8 cellular contexts compared by ENCODE assay signal in genomic region chr10:44963772-44964633, GRCh38. TPM values are rescaled to one million over a fixed set of nuclear protein-coding genes. Genes with fewer than 3 reads are reported as not detected.
DNase-seq lines count a peak whose midpoint lies in the region; ATAC-seq, FAIRE-seq and TF ChIP-seq lines count a peak whose summit lies in the region.

No MANE protein-coding gene starts in this region.

- peak; percentile 76 for FAIRE-seq in GM12891 (lab: Jason Lieb, UNC)

- TF ChIP-seq POLR2A in GM12891 (IDR thresholded peaks at IDR 0.05; ENCODE audit: low read depth, low read length), result 0 out of 2 replicates have a peak, but pooled peaks have one; percentile 36

- intact Hi-C loops in sciatic nerve (cut with DNase I), result no loop called here

- ATAC-seq in sciatic nerve (peak; percentile 73), GM18502 (IDR thresholded peaks at IDR 0.05; ENCODE audit: poor library complexity, unreplicated experiment) (no peak), GM21390 (IDR thresholded peaks at IDR 0.05; ENCODE audit: unreplicated experiment) (no peak), HG02938 (IDR thresholded peaks at IDR 0.05; ENCODE audit: unreplicated experiment) (no peak)

- no peak for DNase-seq in GM12891 (ENCODE audit: insufficient read length, low spot score)
- peak; percentile 81 for DNase-seq in RPMI8226
- DNase-seq in hippocampal formation (lab: John Stamatoyannopoulos, UW), result peak; percentile 93 to 95
- DNase-seq in sciatic nerve (ENCODE audit: low spot score), result peak; percentile 85
- DNase-seq in NCI-H1436 treated with DMSO at 0.1 percent for 48 hours (lab: John Stamatoyannopoulos, UW), result no peak

TF ChIP-seq in GM12891, 5 proteins besides CTCF, POLR2A, EP300 and RAD21:
- peak; percentile 25; the same call in 1 of the 2 replicates for TF ChIP-seq TAF1 (IDR thresholded peaks at IDR 0.05; ENCODE audit: low read depth, low read length)
- TF ChIP-seq SPI1 (IDR thresholded peaks at IDR 0.05; ENCODE audit: low read depth, low read length), result no peak

RNA-seq across cellular contexts. Expression of gene RASSF4, which starts 4.4 kb away (rescaled TPM):
- 41.3 TPM for polyA plus RNA-seq in GM12891 (2012; ENCODE audit: low read depth, missing spikeins)
- total RNA-seq in sciatic nerve, result 63.7 TPM

RNA-seq across cellular contexts. Expression of gene DEPP1, which starts 14.6 kb away (rescaled TPM):
- 2.6 TPM for polyA plus RNA-seq in GM12891 (2012; ENCODE audit: low read depth, missing spikeins)
- 190 TPM for total RNA-seq in sciatic nerve

RNA-seq across cellular contexts. Expression of gene ZNF22, which starts 36.7 kb away (rescaled TPM):
- 15.1 TPM for polyA plus RNA-seq in GM12891 (2012; ENCODE audit: low read depth, missing spikeins)
- total RNA-seq in sciatic nerve, result 24.9 TPM

RNA-seq across cellular contexts. Expression of gene TMEM72, which starts 52.9 kb away (rescaled TPM):
- polyA plus RNA-seq in GM12891 (2012; ENCODE audit: low read depth, missing spikeins), result not detected
- total RNA-seq in sciatic nerve, result not detected

Comparison
In these comparisons a context has a peak if more than half of its experiments do, and no peak if none do; other contexts are left out.
1. DNase-seq: peak in RPMI8226 (single experiment), hippocampal formation (2 of 2) and sciatic nerve (single experiment); none in GM12891 (single experiment) and NCI-H1436 treated with DMSO at 0.1 percent for 48 hours (single experiment).